In the genomic region with DNA sequence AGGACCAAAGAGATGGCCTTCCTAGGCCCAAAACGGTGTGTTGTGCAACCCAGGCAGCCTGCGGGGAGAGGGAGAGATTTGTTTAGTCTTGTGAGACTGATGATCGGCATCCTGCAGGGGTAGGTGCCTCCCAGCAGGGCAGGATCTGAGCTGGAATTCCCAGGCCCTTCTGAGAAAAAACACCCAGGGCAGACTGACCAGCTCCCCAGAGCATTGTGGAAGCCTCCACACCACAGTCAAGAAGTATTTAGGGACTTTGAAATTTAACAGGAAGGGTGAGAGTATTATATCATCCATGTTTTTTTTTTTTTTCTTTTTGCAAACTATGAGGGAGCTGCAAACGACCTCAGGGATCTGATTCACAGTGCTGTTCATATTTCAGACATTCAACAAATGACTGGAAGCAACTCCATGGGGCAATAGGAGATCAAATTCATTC, we compare ENCODE assay signal across 22 cellular contexts.
A peak's percentile ranks its signal among the peaks of the same experiment; 100 is the strongest.
DNase-seq lines count a peak whose midpoint lies in the region; TF ChIP-seq lines count a peak whose summit lies in the region.
"Had no signal": no experiment of that assay in that cellular context is flagged by ENCODE, and none has a peak within 500 bp of the region (broad histone marks: within the 10 kb centered on the region; RNA-seq: fewer than 3 reads in every experiment).

No MANE protein-coding gene starts in this region.

- in situ Hi-C loops in GM23248 (cut with MboI) (no loop called here), brain microvascular endothelial cell (cut with HindIII; ENCODE audit: low pct_ligation_motif_present, low sequenced_read_pairs) (no loop called here)

- H3K27ac ChIP-seq in GM23248 (peak overlapping the region; percentile 65), brain microvascular endothelial cell (peak overlapping the region; percentile 47)
- H3K27ac ChIP-seq: C4-2B, heart right ventricle, neutrophil had no signal

- H3K27ac Mint-ChIP-seq in activated CD4-positive, alpha-beta memory T cell treated with anti-CD3 and anti-CD28 coated beads, Interleukin-2, amount 10 ng/mL, durations not matched to agents 7 days and 5 days = no peak overlapping the region
- H3K27ac Mint-ChIP-seq: activated naive CD4-positive, alpha-beta T cell treated with anti-CD3 and anti-CD28 coated beads for 36 hours; activated T-cell treated with anti-CD3 and anti-CD28 coated beads, Interleukin-2, amount 50 U/mL, for 24 hours; effector memory CD8-positive, alpha-beta T cell had no signal

- no peak overlapping the region for H3K9ac ChIP-seq in GM23248

- no peak overlapping the region for H2AFZ ChIP-seq in GM23248

- H3K4me1 Mint-ChIP-seq in activated CD4-positive, alpha-beta memory T cell treated with anti-CD3 and anti-CD28 coated beads, Interleukin-2, amount 10 ng/mL, durations not matched to agents 7 days and 5 days = peaks cover 19% of the 10 kb centered on the region

- H3K36me3 ChIP-seq in GM23248 (ENCODE audit: low read depth) (no peaks in the 10 kb centered on the region), brain microvascular endothelial cell (replicated peaks) (no peaks in the 10 kb centered on the region)
- H3K36me3 ChIP-seq: heart right ventricle, neutrophil had no signal

- POLR2A ChIA-PET in AG04449 (lab: Yijun Ruan, JAX) = interaction anchor here (0.6 to 1.1 kb wide), 2 partner anchors 64 to 322 kb away, joined by 4 read pairs; no protein-coding TSS in a partner anchor
- POLR2A ChIA-PET in activated CD4-positive, alpha-beta memory T cell treated with anti-CD3 and anti-CD28 coated beads, Interleukin-2, amount 10 ng/mL, durations not matched to agents 7 days and 5 days (lab: Charles Lee) = no interaction called here

- no peaks in the 10 kb centered on the region for H3K9me2 ChIP-seq in GM23248 (ENCODE audit: insufficient read depth)

- H3F3A ChIP-seq in GM23248 (ENCODE audit: insufficient read depth) = peaks cover 46% of the 10 kb centered on the region

- no peaks in the 10 kb centered on the region for H3K9me3 ChIP-seq in GM23248 (ENCODE audit: low read depth)
- H3K9me3 ChIP-seq: heart right ventricle, neutrophil had no signal

- H3K4me3 ChIP-seq in AG04449 (ENCODE audit: low read depth, low read length) = no peak overlapping the region
- no peak overlapping the region for H3K4me3 ChIP-seq in GM23248
- H3K4me3 ChIP-seq in brain microvascular endothelial cell (ENCODE audit: low read depth, low read length) = no peak overlapping the region
- H3K4me3 ChIP-seq: heart right ventricle had no signal

- no peaks in the 10 kb centered on the region for H3K79me2 ChIP-seq in GM23248 (ENCODE audit: insufficient read depth)

- H4K20me1 ChIP-seq in GM23248 (ENCODE audit: insufficient read depth) = no peaks in the 10 kb centered on the region

- peaks cover 4% of the 10 kb centered on the region for H3K27me3 Mint-ChIP-seq in activated CD4-positive, alpha-beta memory T cell treated with anti-CD3 and anti-CD28 coated beads, Interleukin-2, amount 10 ng/mL, durations not matched to agents 7 days and 5 days

- no peak for TF ChIP-seq CTCF in AG04449 (IDR thresholded peaks at IDR 0.05; ENCODE audit: insufficient read depth, low read length, missing control alignments)
- TF ChIP-seq CTCF in brain microvascular endothelial cell (IDR thresholded peaks at IDR 0.05; ENCODE audit: low read depth, low read length, missing control alignments) = no peak

- 58 to 66% methylated on average over 4 of the region's 4 CpGs for WGBS in GM23248 (ENCODE audit: low coverage in 1 of 2, low lambda C conversion rate in 2 of 2, missing lambda C conversion rate in 2 of 2), 2 experiments

- no peaks in the 10 kb centered on the region for H3K9me3 Mint-ChIP-seq in activated CD4-positive, alpha-beta memory T cell treated with anti-CD3 and anti-CD28 coated beads, Interleukin-2, amount 10 ng/mL, durations not matched to agents 7 days and 5 days
- H3K9me3 Mint-ChIP-seq: activated naive CD4-positive, alpha-beta T cell treated with anti-CD3 and anti-CD28 coated beads for 36 hours; activated T-cell treated with anti-CD3 and anti-CD28 coated beads, Interleukin-2, amount 50 U/mL, for 24 hours; effector memory CD8-positive, alpha-beta T cell had no signal

- CTCF ChIA-PET in AG04449 (lab: Yijun Ruan, JAX) = interaction anchor here (0.7 kb wide), 1 partner anchor 215 kb away, joined by 3 read pairs; no protein-coding TSS in a partner anchor
- CTCF ChIA-PET in activated CD4-positive, alpha-beta memory T cell treated with anti-CD3 and anti-CD28 coated beads, Interleukin-2, amount 10 ng/mL, durations not matched to agents 7 days and 5 days (lab: Charles Lee) = no interaction called here

- DNase-seq in AG04449 (ENCODE audit: low read depth, low spot score) (peak; percentile 85), GM23248 (peak; percentile 74), brain microvascular endothelial cell (peak; percentile 71), hepatic stellate cell (ENCODE audit: low spot score) (peak; percentile 43), UCSD-AML1 (lab: John Stamatoyannopoulos, UW; ENCODE audit: unreplicated experiment) (no peak), OCI-M1 (lab: John Stamatoyannopoulos, UW) (no peak), COLO668 (lab: John Stamatoyannopoulos, UW; ENCODE audit: unreplicated experiment) (no peak)
- no peak for DNase-seq in activated CD4-positive, alpha-beta memory T cell treated with anti-CD3 and anti-CD28 coated beads, Interleukin-2, amount 10 ng/mL, durations not matched to agents 7 days and 5 days
- DNase-seq: activated CD4-positive, CD25-positive, alpha-beta regulatory T cell treated with anti-CD3 and anti-CD28 coated beads, Interleukin-2, amount 50 U/mL, for 72 hours; activated naive CD4-positive, alpha-beta T cell treated with anti-CD3 and anti-CD28 coated beads for 36 hours; activated T-cell treated with anti-CD3 and anti-CD28 coated beads, Interleukin-2, amount 50 U/mL, for 24 hours; aorta; DMS153; effector memory CD8-positive, alpha-beta T cell; heart right ventricle; left ventricle myocardium superior; NCI-H1436; NCI-H2171; NCI-H526; T-helper 9 cell had no signal

- no peak overlapping the region for H3K4me3 Mint-ChIP-seq in activated CD4-positive, alpha-beta memory T cell treated with anti-CD3 and anti-CD28 coated beads, Interleukin-2, amount 10 ng/mL, durations not matched to agents 7 days and 5 days
- H3K4me3 Mint-ChIP-seq: activated naive CD4-positive, alpha-beta T cell treated with anti-CD3 and anti-CD28 coated beads for 36 hours; activated T-cell treated with anti-CD3 and anti-CD28 coated beads, Interleukin-2, amount 50 U/mL, for 24 hours; effector memory CD8-positive, alpha-beta T cell had no signal

- peaks cover 53% of the 10 kb centered on the region for H3K4me1 ChIP-seq in GM23248 (ENCODE audit: insufficient read depth)

- H3K36me3 Mint-ChIP-seq in activated CD4-positive, alpha-beta memory T cell treated with anti-CD3 and anti-CD28 coated beads, Interleukin-2, amount 10 ng/mL, durations not matched to agents 7 days and 5 days (ENCODE audit: low read depth) = no peaks in the 10 kb centered on the region

- H3K4me2 ChIP-seq in GM23248 (ENCODE audit: unreplicated experiment) = no peak overlapping the region

- no peaks in the 10 kb centered on the region for H3K27me3 ChIP-seq in GM23248 (replicated peaks; ENCODE audit: insufficient read depth)
- no peaks in the 10 kb centered on the region for H3K27me3 ChIP-seq in brain microvascular endothelial cell (replicated peaks)
- H3K27me3 ChIP-seq: heart right ventricle, neutrophil had no signal

Comparison
In these comparisons a context has a peak if more than half of its experiments do, and no peak if none do; other contexts are left out.
1. DNase-seq: peak in AG04449 (single experiment), GM23248 (single experiment), brain microvascular endothelial cell (single experiment) and hepatic stellate cell (single experiment); none in UCSD-AML1 (single experiment), OCI-M1 (single experiment), COLO668 (single experiment) and activated CD4-positive, alpha-beta memory T cell treated with anti-CD3 and anti-CD28 coated beads, Interleukin-2, amount 10 ng/mL, durations not matched to agents 7 days and 5 days (single experiment).